1 cellular context compared by ENCODE assay signal in the genomic region with DNA sequence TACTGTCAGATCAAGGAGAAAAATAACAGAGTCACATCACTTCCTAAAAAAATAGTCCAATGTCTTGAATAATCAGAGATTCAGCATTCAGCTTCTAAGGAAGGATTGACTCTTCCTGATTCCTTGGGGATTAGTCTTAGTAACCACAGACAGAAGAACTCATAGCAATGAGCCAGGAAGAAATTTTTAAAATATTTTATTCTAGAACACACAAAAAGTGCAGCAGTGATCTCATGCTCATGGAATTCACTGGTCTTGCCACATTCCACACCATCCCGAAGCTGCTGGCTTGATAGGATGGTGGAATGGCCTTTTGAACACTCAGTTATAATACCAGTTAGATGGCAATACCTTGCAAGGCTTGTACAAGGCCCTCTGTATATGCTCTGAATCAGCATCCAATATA.
A peak's percentile ranks its signal among the peaks of the same experiment; 100 is the strongest.
TF ChIP-seq lines count a peak whose summit lies in the region.

No MANE protein-coding gene starts in this region.

TF ChIP-seq in HCT116, 20 proteins besides CTCF, POLR2A, EP300 and RAD21 (continued from another document):
- TF ChIP-seq, protein P1, sequence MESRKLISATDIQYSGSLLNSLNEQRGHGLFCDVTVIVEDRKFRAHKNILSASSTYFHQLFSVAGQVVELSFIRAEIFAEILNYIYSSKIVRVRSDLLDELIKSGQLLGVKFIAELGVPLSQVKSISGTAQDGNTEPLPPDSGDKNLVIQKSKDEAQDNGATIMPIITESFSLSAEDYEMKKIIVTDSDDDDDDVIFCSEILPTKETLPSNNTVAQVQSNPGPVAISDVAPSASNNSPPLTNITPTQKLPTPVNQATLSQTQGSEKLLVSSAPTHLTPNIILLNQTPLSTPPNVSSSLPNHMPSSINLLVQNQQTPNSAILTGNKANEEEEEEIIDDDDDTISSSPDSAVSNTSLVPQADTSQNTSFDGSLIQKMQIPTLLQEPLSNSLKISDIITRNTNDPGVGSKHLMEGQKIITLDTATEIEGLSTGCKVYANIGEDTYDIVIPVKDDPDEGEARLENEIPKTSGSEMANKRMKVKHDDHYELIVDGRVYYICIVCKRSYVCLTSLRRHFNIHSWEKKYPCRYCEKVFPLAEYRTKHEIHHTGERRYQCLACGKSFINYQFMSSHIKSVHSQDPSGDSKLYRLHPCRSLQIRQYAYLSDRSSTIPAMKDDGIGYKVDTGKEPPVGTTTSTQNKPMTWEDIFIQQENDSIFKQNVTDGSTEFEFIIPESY (IDR thresholded peaks at IDR 0.05; ENCODE audit: extremely low read depth, insufficient replicate concordance, low read length) = no peak
- TF ChIP-seq SRF (IDR thresholded peaks at IDR 0.05; ENCODE audit: low read depth) (no peak; the same call in 1 of the 2 replicates), YY1 (IDR thresholded peaks at IDR 0.05; ENCODE audit: extremely low read depth, insufficient replicate concordance, low read depth, low read length) (no peak), EZH2phosphoT487 (IDR thresholded peaks at IDR 0.05; ENCODE audit: borderline replicate concordance) (no peak), CEBPB (IDR thresholded peaks at IDR 0.05; ENCODE audit: low read depth) (peak; percentile 64)
- TF ChIP-seq, protein P2, sequence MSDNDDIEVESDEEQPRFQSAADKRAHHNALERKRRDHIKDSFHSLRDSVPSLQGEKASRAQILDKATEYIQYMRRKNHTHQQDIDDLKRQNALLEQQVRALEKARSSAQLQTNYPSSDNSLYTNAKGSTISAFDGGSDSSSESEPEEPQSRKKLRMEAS (IDR thresholded peaks at IDR 0.05) = no peak
